Comparison of ENCODE assay signal across 21 cellular contexts in genomic region chr3:62737449-62737848, GRCh38.
DNase-seq lines count a peak whose midpoint lies in the region; ATAC-seq, FAIRE-seq and TF ChIP-seq lines count a peak whose summit lies in the region.
"Had no signal": no experiment of that assay in that cellular context is flagged by ENCODE, and none has a peak within 500 bp of the region (broad histone marks: within the 10 kb centered on the region; RNA-seq: fewer than 3 reads in every experiment).

No MANE protein-coding gene starts in this region.

- no peak for TF ChIP-seq CTCF in D721Med (IDR thresholded peaks at IDR 0.05; ENCODE audit: insufficient read depth, missing control alignments)

- FAIRE-seq in D721Med (lab: Jason Lieb, UNC) = peak; percentile 81
- FAIRE-seq: A549, GM12891, GM18507, H54 had no signal

- ATAC-seq in left colon = peak; percentile 69
- no peak for ATAC-seq in left cardiac atrium
- ATAC-seq in activated CD4-positive, CD25-positive, alpha-beta regulatory T cell treated with anti-CD3 and anti-CD28 coated beads, Interleukin-2, amount 50 U/mL, for 24 hours = no peak
- ATAC-seq: A549 had no signal

- no peak for DNase-seq in D721Med (ENCODE audit: insufficient read length, low spot score)
- DNase-seq in NCI-H82 treated with DMSO at 0.1 percent for 48 hours (lab: John Stamatoyannopoulos, UW; ENCODE audit: unreplicated experiment) = peak; percentile 41
- no peak for DNase-seq in left colon
- no peak for DNase-seq in left cardiac atrium
- no peak for DNase-seq in OCI-M2 (lab: John Stamatoyannopoulos, UW; ENCODE audit: unreplicated experiment)
- DNase-seq: 8988T; ACHN; AML-193; BE2C; CD4-positive, alpha-beta T cell; CD8-positive, alpha-beta memory T cell; DMS53; DMS79 treated with DMSO at 0.1 percent for 48 hours; GF-D8; GOT3; HFFc6 had no signal

- intact Hi-C loops in left colon (cut with DNase I, micrococcal nuclease) (no loop called here), left cardiac atrium (cut with DNase I) (no loop called here)
